Comparison of ENCODE assay signal across 26 cellular contexts in genomic region chr2:42178335-42178734, GRCh38. TPM values are rescaled to one million over a fixed set of nuclear protein-coding genes. Genes with fewer than 3 reads are reported as not detected.
DNase-seq lines count a peak whose midpoint lies in the region; ATAC-seq and TF ChIP-seq lines count a peak whose summit lies in the region.
"Had no signal": no experiment of that assay in that cellular context is flagged by ENCODE, and none has a peak within 500 bp of the region (broad histone marks: within the 10 kb centered on the region; RNA-seq: fewer than 3 reads in every experiment).

No MANE protein-coding gene starts in this region.

- 0 out of 2 replicates have a peak overlapping the region, but pooled peaks have one; percentile 39 for H3K27ac ChIP-seq in GM23338 (ENCODE audit: low read depth)
- H3K27ac ChIP-seq: C4-2B had no signal

- H3K36me3 Mint-ChIP-seq in activated CD8-positive, alpha-beta T cell treated with anti-CD3 and anti-CD28 coated beads for 36 hours (ENCODE audit: low read depth): peaks cover 30% of the 10 kb centered on the region
- H3K36me3 Mint-ChIP-seq in activated CD8-positive, alpha-beta T cell treated with anti-CD3 and anti-CD28 coated beads, Interleukin-2, amount 10 ng/mL, durations not matched to agents 7 days and 5 days (ENCODE audit: low read depth): peaks cover 45% of the 10 kb centered on the region
- H3K36me3 Mint-ChIP-seq in GM23338 (ENCODE audit: low read depth): peaks cover 17% of the 10 kb centered on the region; the same call in 2 of the 3 replicates
- H3K36me3 Mint-ChIP-seq in stimulated activated effector memory CD8-positive, alpha-beta T cell treated with anti-CD3 and anti-CD28 coated beads, Interleukin-12 subunit alpha, Interleukin-12 subunit beta, amount 100 ng/mL, for 72 hours: peaks cover 42% of the 10 kb centered on the region

- peaks cover 43% of the 10 kb centered on the region; the same call in 1 of the 2 replicates for H4K20me1 ChIP-seq in GM23338 (replicated peaks; ENCODE audit: insufficient read depth)

- no peak for ATAC-seq in activated CD8-positive, alpha-beta T cell treated with anti-CD3 and anti-CD28 coated beads for 36 hours
- no peak for ATAC-seq in activated CD8-positive, alpha-beta T cell treated with anti-CD3 and anti-CD28 coated beads, Interleukin-2, amount 10 ng/mL, durations not matched to agents 7 days and 5 days
- ATAC-seq in GM23338 (no peak), HG03439 (IDR thresholded peaks at IDR 0.05; ENCODE audit: unreplicated experiment) (no peak)
- no peak for ATAC-seq in stimulated activated effector memory CD8-positive, alpha-beta T cell treated with anti-CD3 and anti-CD28 coated beads, Interleukin-12 subunit alpha, Interleukin-12 subunit beta, amount 100 ng/mL, for 72 hours
- ATAC-seq: Panc1 had no signal

- no peak for DNase-seq in activated CD8-positive, alpha-beta T cell treated with anti-CD3 and anti-CD28 coated beads for 36 hours
- no peak for DNase-seq in activated CD8-positive, alpha-beta T cell treated with anti-CD3 and anti-CD28 coated beads, Interleukin-2, amount 10 ng/mL, durations not matched to agents 7 days and 5 days
- no peak for DNase-seq in GM23338 (ENCODE audit: low spot score)
- peak; percentile 28 for DNase-seq in choroid plexus epithelial cell (ENCODE audit: low read depth)
- DNase-seq in stimulated activated effector memory CD8-positive, alpha-beta T cell treated with anti-CD3 and anti-CD28 coated beads, Interleukin-12 subunit alpha, Interleukin-12 subunit beta, amount 100 ng/mL, for 72 hours (ENCODE audit: low spot score in 2 of 2): no peak
- DNase-seq in GM10248 (ENCODE audit: extremely low spot score): no peak
- no peak for DNase-seq in UCSD-AML1 (lab: John Stamatoyannopoulos, UW; ENCODE audit: unreplicated experiment)
- DNase-seq: 8988T; AML-193; Caco-2; DMS 273 treated with DMSO at 0.1 percent for 48 hours; DND-41; GOT3; NCI-H1105; NCI-H146; NCI-H2029; NCI-H226; NCI-H510A treated with DMSO at 0.1 percent for 48 hours; NCI-H774; NK-92 treated with Interleukin-12 subunit alpha and Interleukin-12 subunit beta, amount 100 ng/mL, for 24 hours; SIG-M5; SK-N-SH had no signal

- no peaks in the 10 kb centered on the region for H3K27me3 Mint-ChIP-seq in activated CD8-positive, alpha-beta T cell treated with anti-CD3 and anti-CD28 coated beads for 36 hours
- no peaks in the 10 kb centered on the region for H3K27me3 Mint-ChIP-seq in activated CD8-positive, alpha-beta T cell treated with anti-CD3 and anti-CD28 coated beads, Interleukin-2, amount 10 ng/mL, durations not matched to agents 7 days and 5 days (ENCODE audit: low read depth)
- no peaks in the 10 kb centered on the region for H3K27me3 Mint-ChIP-seq in GM23338 (ENCODE audit: insufficient read depth, low read depth, poor library complexity)
- H3K27me3 Mint-ChIP-seq: IgD-negative memory B cell had no signal

- CTCF ChIA-PET in activated CD8-positive, alpha-beta T cell treated with anti-CD3 and anti-CD28 coated beads for 36 hours (lab: Charles Lee): no interaction called here
- CTCF ChIA-PET in activated CD8-positive, alpha-beta T cell treated with anti-CD3 and anti-CD28 coated beads, Interleukin-2, amount 10 ng/mL, durations not matched to agents 7 days and 5 days (lab: Charles Lee): interaction anchor here (1.3 to 4.8 kb wide), 2 partner anchors 83 to 150 kb away, joined by 3 to 23 read pairs; no protein-coding TSS in a partner anchor
- CTCF ChIA-PET in GM10248 (lab: Yijun Ruan, JAX): interaction anchor here (0.7 to 1.8 kb wide), 4 partner anchors 12 to 32 kb away, joined by 3 to 4 read pairs (median 3); no protein-coding TSS in a partner anchor

- H3K4me1 Mint-ChIP-seq in activated CD8-positive, alpha-beta T cell treated with anti-CD3 and anti-CD28 coated beads for 36 hours (ENCODE audit: low read depth): peaks cover 67% of the 10 kb centered on the region
- H3K4me1 Mint-ChIP-seq in activated CD8-positive, alpha-beta T cell treated with anti-CD3 and anti-CD28 coated beads, Interleukin-2, amount 10 ng/mL, durations not matched to agents 7 days and 5 days (ENCODE audit: low read depth): peaks cover 50% of the 10 kb centered on the region
- H3K4me1 Mint-ChIP-seq in GM23338: peaks cover 3% of the 10 kb centered on the region
- peaks cover 71% of the 10 kb centered on the region for H3K4me1 Mint-ChIP-seq in stimulated activated effector memory CD8-positive, alpha-beta T cell treated with anti-CD3 and anti-CD28 coated beads, Interleukin-12 subunit alpha, Interleukin-12 subunit beta, amount 100 ng/mL, for 72 hours

- H3K4me3 Mint-ChIP-seq in activated CD8-positive, alpha-beta T cell treated with anti-CD3 and anti-CD28 coated beads for 36 hours: no peak overlapping the region
- no peak overlapping the region for H3K4me3 Mint-ChIP-seq in activated CD8-positive, alpha-beta T cell treated with anti-CD3 and anti-CD28 coated beads, Interleukin-2, amount 10 ng/mL, durations not matched to agents 7 days and 5 days
- H3K4me3 Mint-ChIP-seq in GM23338: no peak overlapping the region
- no peak overlapping the region for H3K4me3 Mint-ChIP-seq in stimulated activated effector memory CD8-positive, alpha-beta T cell treated with anti-CD3 and anti-CD28 coated beads, Interleukin-12 subunit alpha, Interleukin-12 subunit beta, amount 100 ng/mL, for 72 hours
- H3K4me3 Mint-ChIP-seq: IgD-negative memory B cell had no signal

- H3F3A ChIP-seq in GM23338 (replicated peaks; ENCODE audit: low read depth): no peaks in the 10 kb centered on the region

- H3K27me3 ChIP-seq in GM23338 (ENCODE audit: insufficient read depth): no peaks in the 10 kb centered on the region

- H3K4me3 ChIP-seq in GM23338 (no peak overlapping the region), choroid plexus epithelial cell (ENCODE audit: low read depth, low read length) (no peak overlapping the region)

- H3K9me2 ChIP-seq in GM23338 (ENCODE audit: insufficient read depth): no peaks in the 10 kb centered on the region
- H3K9me2 ChIP-seq: SK-N-SH had no signal

- no peak overlapping the region for H2AFZ ChIP-seq in GM23338

- no peak for TF ChIP-seq CTCF in activated CD8-positive, alpha-beta T cell treated with anti-CD3 and anti-CD28 coated beads for 36 hours (IDR thresholded peaks at IDR 0.05)
- no peak for TF ChIP-seq CTCF in GM23338 (conservative IDR thresholded peaks at IDR 0.05; ENCODE audit: low read depth in 2 of 2)
- no peak for TF ChIP-seq CTCF in choroid plexus epithelial cell (conservative IDR thresholded peaks at IDR 0.05; ENCODE audit: low read depth, low read length)
- TF ChIP-seq CTCF in GM10248 (IDR thresholded peaks at IDR 0.05; ENCODE audit: control extremely low read depth, extremely low read depth, low read depth, missing control alignments): no peak

- H3K36me3 ChIP-seq in GM23338 (ENCODE audit: insufficient read depth): no peaks in the 10 kb centered on the region

- peaks cover 100% of the 10 kb centered on the region for H3K79me2 ChIP-seq in GM23338 (replicated peaks; ENCODE audit: insufficient read depth)

- POLR2A ChIA-PET in activated CD8-positive, alpha-beta T cell treated with anti-CD3 and anti-CD28 coated beads for 36 hours (lab: Charles Lee): interaction anchor here (0.6 kb wide), 1 partner anchor 27 kb away, joined by 3 read pairs; no protein-coding TSS in a partner anchor
- POLR2A ChIA-PET in activated CD8-positive, alpha-beta T cell treated with anti-CD3 and anti-CD28 coated beads, Interleukin-2, amount 10 ng/mL, durations not matched to agents 7 days and 5 days (lab: Charles Lee): no interaction called here
- POLR2A ChIA-PET in GM10248 (lab: Yijun Ruan, JAX): no interaction called here

- intact Hi-C loops in activated CD8-positive, alpha-beta T cell treated with anti-CD3 and anti-CD28 coated beads for 36 hours (cut with micrococcal nuclease): no loop called here

- no peaks in the 10 kb centered on the region for H3K4me1 ChIP-seq in GM23338 (ENCODE audit: insufficient read depth)

- H3K4me2 ChIP-seq in GM23338: no peak overlapping the region
- H3K4me2 ChIP-seq: SK-N-SH had no signal

- peak overlapping the region; percentile 36 for H3K27ac Mint-ChIP-seq in activated CD8-positive, alpha-beta T cell treated with anti-CD3 and anti-CD28 coated beads for 36 hours
- H3K27ac Mint-ChIP-seq in activated CD8-positive, alpha-beta T cell treated with anti-CD3 and anti-CD28 coated beads, Interleukin-2, amount 10 ng/mL, durations not matched to agents 7 days and 5 days: no peak overlapping the region
- no peak overlapping the region for H3K27ac Mint-ChIP-seq in GM23338
- peak overlapping the region; percentile 7 for H3K27ac Mint-ChIP-seq in stimulated activated effector memory CD8-positive, alpha-beta T cell treated with anti-CD3 and anti-CD28 coated beads, Interleukin-12 subunit alpha, Interleukin-12 subunit beta, amount 100 ng/mL, for 72 hours

- H3K9me3 Mint-ChIP-seq in activated CD8-positive, alpha-beta T cell treated with anti-CD3 and anti-CD28 coated beads for 36 hours: no peaks in the 10 kb centered on the region
- H3K9me3 Mint-ChIP-seq in activated CD8-positive, alpha-beta T cell treated with anti-CD3 and anti-CD28 coated beads, Interleukin-2, amount 10 ng/mL, durations not matched to agents 7 days and 5 days (ENCODE audit: insufficient read depth): no peaks in the 10 kb centered on the region
- H3K9me3 Mint-ChIP-seq in GM23338: 0 out of 3 replicates have a peak, but pooled peaks cover 3% of the 10 kb centered on the region
- no peaks in the 10 kb centered on the region for H3K9me3 Mint-ChIP-seq in stimulated activated effector memory CD8-positive, alpha-beta T cell treated with anti-CD3 and anti-CD28 coated beads, Interleukin-12 subunit alpha, Interleukin-12 subunit beta, amount 100 ng/mL, for 72 hours
- H3K9me3 Mint-ChIP-seq: IgD-negative memory B cell had no signal

TF ChIP-seq in GM23338, 12 proteins besides CTCF, POLR2A, EP300 and RAD21 (continues in another document):
- no peak for TF ChIP-seq ZNF114 (CRISPR knock-in tag; IDR thresholded peaks at IDR 0.05)
- TF ChIP-seq STAT1 (IDR thresholded peaks at IDR 0.05; ENCODE audit: unreplicated experiment): no peak
- no peak for TF ChIP-seq ZNF331 (CRISPR knock-in tag; IDR thresholded peaks at IDR 0.05; ENCODE audit: low read depth)
- no peak for TF ChIP-seq EZH2phosphoT487 (IDR thresholded peaks at IDR 0.05; ENCODE audit: unreplicated experiment)
- no peak for TF ChIP-seq JUNB (IDR thresholded peaks at IDR 0.05; ENCODE audit: unreplicated experiment)

RNA-seq across cellular contexts. Expression of gene EML4, which starts 9.2 kb away (rescaled TPM):
- 10 to 100 TPM; 58.2 to 59.7 TPM for total RNA-seq in activated CD8-positive, alpha-beta T cell treated with anti-CD3 and anti-CD28 coated beads for 36 hours
- 10 to 100 TPM; 88.0 to 89.7 TPM for total RNA-seq in activated CD8-positive, alpha-beta T cell treated with anti-CD3 and anti-CD28 coated beads, Interleukin-2, amount 10 ng/mL, durations not matched to agents 7 days and 5 days
- total RNA-seq in GM23338 (2014; rRNA removed; shearing (Covaris generic)): 100 and 115 TPM in 2 replicates
- polyA plus RNA-seq in GM23338 (2016; fragmentation: Nextera tagmentation; extraction: Ambion mirVana): 55.4 and 65.3 TPM in 2 replicates

Comparison
In these comparisons a context has a peak if more than half of its experiments do, and no peak if none do; other contexts are left out.
1. H3K27ac Mint-ChIP-seq: peak in activated CD8-positive, alpha-beta T cell treated with anti-CD3 and anti-CD28 coated beads for 36 hours (single experiment) and stimulated activated effector memory CD8-positive, alpha-beta T cell treated with anti-CD3 and anti-CD28 coated beads, Interleukin-12 subunit alpha, Interleukin-12 subunit beta, amount 100 ng/mL, for 72 hours (single experiment); none in activated CD8-positive, alpha-beta T cell treated with anti-CD3 and anti-CD28 coated beads, Interleukin-2, amount 10 ng/mL, durations not matched to agents 7 days and 5 days (single experiment) and GM23338 (single experiment).